1 cellular context compared by ENCODE assay signal in genomic region chr17:45971698-45972141, GRCh38.
TF ChIP-seq lines count a peak whose summit lies in the region.

No MANE protein-coding gene starts in this region.

TF ChIP-seq in WTC11, 78 proteins besides CTCF, POLR2A, EP300 and RAD21 (continued from another document):
- TF ChIP-seq MAX (CRISPR knock-in tag; IDR thresholded peaks at IDR 0.05) (no peak), SOX15 (CRISPR knock-in tag; IDR thresholded peaks at IDR 0.05) (no peak), NR1H2 (CRISPR knock-in tag; IDR thresholded peaks at IDR 0.05) (no peak), ZNF416 (CRISPR knock-in tag; IDR thresholded peaks at IDR 0.05) (no peak), SP1 (CRISPR knock-in tag; conservative IDR thresholded peaks at IDR 0.05) (no peak)
TF ChIP-seq in WTC11: peak in this region for 0.
